Comparison of ENCODE assay signal across 16 cellular contexts in the genomic region with DNA sequence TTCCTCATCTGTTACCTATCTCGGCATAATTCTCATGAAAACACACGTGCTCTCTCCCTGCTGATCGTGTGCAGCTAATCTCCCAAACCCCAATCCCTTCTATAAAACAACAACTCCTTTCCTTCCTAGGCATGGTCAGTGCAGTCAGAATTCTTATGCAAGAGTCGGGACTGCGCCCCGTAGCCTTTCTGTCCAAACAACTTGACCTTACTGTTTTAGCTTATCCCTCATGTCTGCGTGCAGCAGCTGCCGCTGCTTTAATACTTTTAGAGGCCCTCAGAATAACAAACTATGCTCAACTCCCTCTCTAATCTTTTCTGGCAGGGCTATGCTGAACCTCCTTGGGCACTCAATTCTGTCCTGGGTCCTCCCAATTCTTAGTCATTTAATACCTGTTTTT. TPM values are rescaled to one million over a fixed set of nuclear protein-coding genes. Genes with fewer than 3 reads are reported as not detected.
"Had no signal": no experiment of that assay in that cellular context is flagged by ENCODE, and none has a peak within 500 bp of the region (broad histone marks: within the 10 kb centered on the region; RNA-seq: fewer than 3 reads in every experiment).

No MANE protein-coding gene starts in this region.

RNA-seq across cellular contexts. Expression of gene PRRT1B, which starts 5.2 kb away (rescaled TPM):
- total RNA-seq: naive thymus-derived CD4-positive, alpha-beta T cell; natural killer cell; occipital lobe; osteoblast; psoas muscle; right cardiac atrium; sigmoid colon; smooth muscle cell; spleen; suprapubic skin; thoracic aorta; thyroid gland; tibial nerve; ureter; vagina had no signal
- polyA plus RNA-seq: naive thymus-derived CD4-positive, alpha-beta T cell; neural cell; psoas muscle; right cardiac atrium; smooth muscle cell; spleen had no signal
